Comparison of ENCODE assay signal across 18 cellular contexts in the genomic region with DNA sequence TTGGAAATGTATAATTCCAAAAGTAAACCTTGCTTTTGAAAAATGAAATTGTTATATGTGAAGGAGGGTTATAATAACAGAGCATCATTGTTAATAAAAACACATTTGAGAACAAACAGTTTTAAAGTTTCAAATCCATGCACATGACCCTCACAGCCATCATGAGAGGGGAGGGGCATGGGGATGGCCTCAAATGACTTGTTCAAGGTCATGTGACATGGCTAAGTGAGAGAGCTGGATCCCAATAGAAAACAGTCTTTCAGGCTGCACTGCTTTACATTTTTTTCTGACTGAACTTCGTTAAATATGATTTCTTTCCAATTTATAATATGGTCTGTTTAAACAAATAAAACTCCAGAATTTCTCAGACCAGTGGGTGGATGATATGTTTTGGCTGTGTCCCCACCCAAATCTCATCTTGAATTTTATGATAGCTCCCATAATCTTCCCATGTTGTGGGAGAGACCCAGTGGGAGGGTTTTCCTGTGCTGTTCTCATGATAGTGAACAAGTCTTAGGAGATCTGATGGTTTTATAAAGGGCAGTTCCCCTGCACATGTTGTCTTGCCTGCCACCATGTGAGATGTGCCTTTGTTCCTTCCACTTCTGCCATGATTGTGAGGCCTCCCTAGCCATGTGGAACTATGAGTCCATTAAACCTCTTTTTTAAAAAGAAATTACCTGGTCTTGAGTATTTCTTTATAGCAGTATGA.
A peak's percentile ranks its signal among the peaks of the same experiment; 100 is the strongest.
DNase-seq lines count a peak whose midpoint lies in the region; ATAC-seq, FAIRE-seq and TF ChIP-seq lines count a peak whose summit lies in the region.
"Had no signal": no experiment of that assay in that cellular context is flagged by ENCODE, and none has a peak within 500 bp of the region (broad histone marks: within the 10 kb centered on the region; RNA-seq: fewer than 3 reads in every experiment).

No MANE protein-coding gene starts in this region.

- CTCF ChIA-PET in A549 (lab: Yijun Ruan, JAX) = interaction anchor here (1.1 to 2.5 kb wide), 3 partner anchors 15 to 24 kb away, joined by 3 to 8 read pairs (median 4); no protein-coding TSS in a partner anchor

- no peak for TF ChIP-seq RAD21 in A549 (conservative IDR thresholded peaks at IDR 0.05 in 1 of 2, IDR thresholded peaks at IDR 0.05 in 1 of 2)

- ATAC-seq in A549 (no peak), GM21529 (IDR thresholded peaks at IDR 0.05; ENCODE audit: unreplicated experiment) (no peak)

- DNase-seq in A549 (ENCODE audit: low read depth in 1 of 2, low spot score in 1 of 2) = no peak
- peak; percentile 41 for DNase-seq in SK-MEL-5 (ENCODE audit: low read depth, low spot score)
- peak; percentile 22 for DNase-seq in epidermal melanocyte (ENCODE audit: insufficient read length, low spot score)
- DNase-seq in sigmoid colon = peak; percentile 66
- no peak for DNase-seq in mesenteric fat pad (ENCODE audit: low spot score)
- DNase-seq: CD4-positive, alpha-beta T cell; CD8-positive, alpha-beta memory T cell; DMS153; DND-41; GM23248; H7; HCEC 1CT had no signal

- H3K4me3 ChIP-seq in A549 (no peak overlapping the region), sigmoid colon (no peak overlapping the region)
- H3K4me3 ChIP-seq: BLaER1, GM23248 had no signal

- no peaks in the 10 kb centered on the region for H3K36me3 ChIP-seq in sigmoid colon
- H3K36me3 ChIP-seq: BLaER1 had no signal

- WGBS in A549 (ENCODE audit: missing lambda C conversion rate) = 33% methylated on average over 1 of the region's 1 CpG
- WGBS in sigmoid colon, 2 donors = 45 to 72% methylated on average over 1 of the region's 1 CpG

- no peak for TF ChIP-seq POLR2A in A549 (IDR thresholded peaks at IDR 0.05; ENCODE audit: low read length)
- no peak for TF ChIP-seq POLR2A in sigmoid colon (IDR thresholded peaks at IDR 0.05)

- no peak overlapping the region for H3K4me2 ChIP-seq in A549
- H3K4me2 ChIP-seq: BLaER1 had no signal

- in situ Hi-C loops in SK-MEL-5 (cut with HindIII; ENCODE audit: low pct_unique_long_range_greater_than_20kb, low sequenced_read_pairs) = no loop called here

- TF ChIP-seq EP300 in A549 (IDR thresholded peaks at IDR 0.05) (no peak), sigmoid colon (IDR thresholded peaks at IDR 0.05) (no peak)

- no peak overlapping the region for H3K27ac ChIP-seq in A549
- no peak overlapping the region for H3K27ac ChIP-seq in sigmoid colon
- H3K27ac ChIP-seq: BLaER1, GM23248 had no signal

- H3K9me3 ChIP-seq in A549 (no peaks in the 10 kb centered on the region), sigmoid colon (no peaks in the 10 kb centered on the region)
- H3K9me3 ChIP-seq: BLaER1 had no signal

- POLR2A ChIA-PET in A549 (lab: Yijun Ruan, JAX) = no interaction called here

- intact Hi-C loops in sigmoid colon (cut with DNase I) = no loop called here

- no peak for TF ChIP-seq CTCF in A549 (IDR thresholded peaks at IDR 0.05)
- no peak for TF ChIP-seq CTCF in sigmoid colon (IDR thresholded peaks at IDR 0.05)

- peaks cover 5% of the 10 kb centered on the region for H3K4me1 ChIP-seq in A549
- peaks cover 0 to 32% (median 12%) of the 10 kb centered on the region in 4 donors for H3K4me1 ChIP-seq in sigmoid colon

- H3K27me3 ChIP-seq in sigmoid colon = no peaks in the 10 kb centered on the region
- H3K27me3 ChIP-seq: BLaER1 had no signal

- FAIRE-seq in A549 (lab: Jason Lieb, UNC) = peak; percentile 28
- FAIRE-seq: D721Med, G401.6, GM12892, H1 had no signal

TF ChIP-seq in A549, 52 proteins besides CTCF, POLR2A, EP300 and RAD21:
- no peak for TF ChIP-seq HOXA7 (CRISPR knock-in tag; IDR thresholded peaks at IDR 0.05)
- TF ChIP-seq FOXS1 (CRISPR knock-in tag; IDR thresholded peaks at IDR 0.05) = no peak
- TF ChIP-seq TP53 (CRISPR knock-in tag; IDR thresholded peaks at IDR 0.05) = no peak
- no peak for TF ChIP-seq POLR2AphosphoS2 (conservative IDR thresholded peaks at IDR 0.05; ENCODE audit: low read length)
- no peak for TF ChIP-seq CBX2 (IDR thresholded peaks at IDR 0.05; ENCODE audit: borderline replicate concordance, low read depth)
- TF ChIP-seq, protein P1, sequence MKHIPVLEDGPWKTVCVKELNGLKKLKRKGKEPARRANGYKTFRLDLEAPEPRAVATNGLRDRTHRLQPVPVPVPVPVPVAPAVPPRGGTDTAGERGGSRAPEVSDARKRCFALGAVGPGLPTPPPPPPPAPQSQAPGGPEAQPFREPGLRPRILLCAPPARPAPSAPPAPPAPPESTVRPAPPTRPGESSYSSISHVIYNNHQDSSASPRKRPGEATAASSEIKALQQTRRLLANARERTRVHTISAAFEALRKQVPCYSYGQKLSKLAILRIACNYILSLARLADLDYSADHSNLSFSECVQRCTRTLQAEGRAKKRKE (CRISPR knock-in tag; IDR thresholded peaks at IDR 0.05; ENCODE audit: low read depth) = no peak
- TF ChIP-seq, protein P2, sequence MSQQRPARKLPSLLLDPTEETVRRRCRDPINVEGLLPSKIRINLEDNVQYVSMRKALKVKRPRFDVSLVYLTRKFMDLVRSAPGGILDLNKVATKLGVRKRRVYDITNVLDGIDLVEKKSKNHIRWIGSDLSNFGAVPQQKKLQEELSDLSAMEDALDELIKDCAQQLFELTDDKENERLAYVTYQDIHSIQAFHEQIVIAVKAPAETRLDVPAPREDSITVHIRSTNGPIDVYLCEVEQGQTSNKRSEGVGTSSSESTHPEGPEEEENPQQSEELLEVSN (IDR thresholded peaks at IDR 0.05; ENCODE audit: borderline replicate concordance, low read depth) = no peak
- TF ChIP-seq CHD2 (IDR thresholded peaks at IDR 0.05; ENCODE audit: low read length, partially characterized antibody) = no peak
- no peak for TF ChIP-seq RARB (CRISPR knock-in tag; IDR thresholded peaks at IDR 0.05)
- no peak for TF ChIP-seq EHF (CRISPR knock-in tag; IDR thresholded peaks at IDR 0.05)
- no peak for TF ChIP-seq GATA3 (IDR thresholded peaks at IDR 0.05; ENCODE audit: borderline replicate concordance)
- TF ChIP-seq HDAC2 (IDR thresholded peaks at IDR 0.05) = no peak
- no peak for TF ChIP-seq HOXB13 (CRISPR knock-in tag; IDR thresholded peaks at IDR 0.05; ENCODE audit: low read depth)
- TF ChIP-seq, protein P3, sequence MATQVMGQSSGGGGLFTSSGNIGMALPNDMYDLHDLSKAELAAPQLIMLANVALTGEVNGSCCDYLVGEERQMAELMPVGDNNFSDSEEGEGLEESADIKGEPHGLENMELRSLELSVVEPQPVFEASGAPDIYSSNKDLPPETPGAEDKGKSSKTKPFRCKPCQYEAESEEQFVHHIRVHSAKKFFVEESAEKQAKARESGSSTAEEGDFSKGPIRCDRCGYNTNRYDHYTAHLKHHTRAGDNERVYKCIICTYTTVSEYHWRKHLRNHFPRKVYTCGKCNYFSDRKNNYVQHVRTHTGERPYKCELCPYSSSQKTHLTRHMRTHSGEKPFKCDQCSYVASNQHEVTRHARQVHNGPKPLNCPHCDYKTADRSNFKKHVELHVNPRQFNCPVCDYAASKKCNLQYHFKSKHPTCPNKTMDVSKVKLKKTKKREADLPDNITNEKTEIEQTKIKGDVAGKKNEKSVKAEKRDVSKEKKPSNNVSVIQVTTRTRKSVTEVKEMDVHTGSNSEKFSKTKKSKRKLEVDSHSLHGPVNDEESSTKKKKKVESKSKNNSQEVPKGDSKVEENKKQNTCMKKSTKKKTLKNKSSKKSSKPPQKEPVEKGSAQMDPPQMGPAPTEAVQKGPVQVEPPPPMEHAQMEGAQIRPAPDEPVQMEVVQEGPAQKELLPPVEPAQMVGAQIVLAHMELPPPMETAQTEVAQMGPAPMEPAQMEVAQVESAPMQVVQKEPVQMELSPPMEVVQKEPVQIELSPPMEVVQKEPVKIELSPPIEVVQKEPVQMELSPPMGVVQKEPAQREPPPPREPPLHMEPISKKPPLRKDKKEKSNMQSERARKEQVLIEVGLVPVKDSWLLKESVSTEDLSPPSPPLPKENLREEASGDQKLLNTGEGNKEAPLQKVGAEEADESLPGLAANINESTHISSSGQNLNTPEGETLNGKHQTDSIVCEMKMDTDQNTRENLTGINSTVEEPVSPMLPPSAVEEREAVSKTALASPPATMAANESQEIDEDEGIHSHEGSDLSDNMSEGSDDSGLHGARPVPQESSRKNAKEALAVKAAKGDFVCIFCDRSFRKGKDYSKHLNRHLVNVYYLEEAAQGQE (IDR thresholded peaks at IDR 0.05) = no peak
- no peak for TF ChIP-seq ZFP36 (IDR thresholded peaks at IDR 0.05; ENCODE audit: borderline replicate concordance, partially characterized antibody)
- no peak for TF ChIP-seq CHD4 (IDR thresholded peaks at IDR 0.05; ENCODE audit: borderline replicate concordance)
- no peak for TF ChIP-seq RFX5 (IDR thresholded peaks at IDR 0.05)
- no peak for TF ChIP-seq FOSB (CRISPR knock-in tag; IDR thresholded peaks at IDR 0.05)

Comparison
In these comparisons a context has a peak if more than half of its experiments do, and no peak if none do; other contexts are left out.
1. DNase-seq: peak in SK-MEL-5 (single experiment), epidermal melanocyte (single experiment) and sigmoid colon (single experiment); none in A549 (0 of 2) and mesenteric fat pad (single experiment).